8 cellular contexts compared by ENCODE assay signal in the genomic region with DNA sequence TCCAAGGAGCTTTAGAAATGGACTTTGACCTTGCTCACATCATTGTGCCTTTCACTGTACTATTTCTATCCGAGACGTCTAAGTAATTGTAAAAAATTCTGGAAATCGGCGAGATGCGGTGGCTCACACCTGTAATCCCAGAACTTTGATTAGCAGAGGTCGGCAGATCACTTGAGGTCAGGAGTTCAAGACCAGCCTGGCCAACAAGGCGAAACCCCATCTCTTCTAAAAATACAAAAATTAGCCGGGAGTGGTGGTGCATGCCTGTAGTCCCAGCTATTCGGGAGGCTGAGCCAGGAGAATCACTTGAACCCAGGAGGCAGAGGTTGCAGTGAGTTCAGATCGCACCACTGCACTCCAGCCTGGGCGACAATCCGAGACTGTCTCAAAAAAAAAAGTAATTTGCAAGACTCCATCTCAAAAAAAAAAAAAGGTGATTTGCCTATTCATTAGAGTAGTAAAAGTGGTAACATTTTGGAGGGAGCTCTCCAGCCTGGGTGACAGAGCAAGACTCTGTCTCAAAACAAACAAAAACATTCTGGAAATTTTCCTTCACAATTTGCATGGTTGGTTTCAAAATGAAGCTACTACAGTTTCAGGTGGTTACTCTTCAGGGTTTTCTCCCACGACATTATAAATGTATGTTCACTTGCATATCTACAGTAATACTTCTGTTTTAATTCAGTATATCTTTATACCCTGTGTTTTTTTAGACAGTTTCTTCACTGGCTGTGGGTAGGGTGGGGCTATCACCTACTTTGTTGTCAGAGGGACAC. TPM values are rescaled to one million over a fixed set of nuclear protein-coding genes. Genes with fewer than 3 reads are reported as not detected.
DNase-seq lines count a peak whose midpoint lies in the region; ATAC-seq lines count a peak whose summit lies in the region.
"Not testable (repeated sequence)": the region's sequence is repeated elsewhere in the genome, so short reads cannot be mapped to it uniquely, and the experiment has no call there.

No MANE protein-coding gene starts in this region.

- H3K36me3 Mint-ChIP-seq in activated T-cell treated with anti-CD3 and anti-CD28 coated beads, Interleukin-2, amount 50 U/mL, for 4 hours (ENCODE audit: insufficient read depth) = not testable (repeated sequence)

- peak overlapping the region in 1 of 2 donors; percentile 76 for H3K27ac Mint-ChIP-seq in stimulated activated naive CD8-positive, alpha-beta T cell treated with anti-CD3 and anti-CD28 coated beads, Interleukin-15, amount 100 ng/mL, for 72 hours

- not testable (repeated sequence) for H3K9me3 Mint-ChIP-seq in activated T-cell treated with anti-CD3 and anti-CD28 coated beads, Interleukin-2, amount 50 U/mL, for 4 hours; stimulated activated naive CD8-positive, alpha-beta T cell treated with anti-CD3 and anti-CD28 coated beads, Interleukin-15, amount 100 ng/mL, for 72 hours

- not testable (repeated sequence) for H3K4me1 Mint-ChIP-seq in activated T-cell treated with anti-CD3 and anti-CD28 coated beads, Interleukin-2, amount 50 U/mL, for 4 hours (ENCODE audit: low read depth)
- H3K4me1 Mint-ChIP-seq in stimulated activated naive CD8-positive, alpha-beta T cell treated with anti-CD3 and anti-CD28 coated beads, Interleukin-15, amount 100 ng/mL, for 72 hours = peaks cover 18% of the 10 kb centered on the region

- not testable (repeated sequence) for DNase-seq in activated T-cell treated with anti-CD3 and anti-CD28 coated beads, Interleukin-2, amount 50 U/mL, for 4 hours; stimulated activated naive CD8-positive, alpha-beta T cell treated with anti-CD3 and anti-CD28 coated beads, Interleukin-15, amount 100 ng/mL, for 72 hours

- peak; percentile 87 for ATAC-seq in GM18498 (IDR thresholded peaks at IDR 0.05; ENCODE audit: unreplicated experiment)
- ATAC-seq in GM19035 (IDR thresholded peaks at IDR 0.05; ENCODE audit: unreplicated experiment) = peak; percentile 89
- ATAC-seq in GM21390 (IDR thresholded peaks at IDR 0.05; ENCODE audit: unreplicated experiment) = peak; percentile 84
- peak; percentile 96 for ATAC-seq in HG02759 (IDR thresholded peaks at IDR 0.05; ENCODE audit: unreplicated experiment)
- peak; percentile 81 for ATAC-seq in HG03103 (IDR thresholded peaks at IDR 0.05; ENCODE audit: low read depth, unreplicated experiment)
- peak; percentile 91 for ATAC-seq in HG03565 (IDR thresholded peaks at IDR 0.05; ENCODE audit: unreplicated experiment)
- peak; percentile 76 to 81 for ATAC-seq in activated T-cell treated with anti-CD3 and anti-CD28 coated beads, Interleukin-2, amount 50 U/mL, for 4 hours
- ATAC-seq in stimulated activated naive CD8-positive, alpha-beta T cell treated with anti-CD3 and anti-CD28 coated beads, Interleukin-15, amount 100 ng/mL, for 72 hours = peak; percentile 91

- H3K4me3 Mint-ChIP-seq in activated T-cell treated with anti-CD3 and anti-CD28 coated beads, Interleukin-2, amount 50 U/mL, for 4 hours = not testable (repeated sequence)
- peak overlapping the region in 1 of 2 donors; percentile 15 for H3K4me3 Mint-ChIP-seq in stimulated activated naive CD8-positive, alpha-beta T cell treated with anti-CD3 and anti-CD28 coated beads, Interleukin-15, amount 100 ng/mL, for 72 hours

- not testable (repeated sequence) for H3K27me3 Mint-ChIP-seq in activated T-cell treated with anti-CD3 and anti-CD28 coated beads, Interleukin-2, amount 50 U/mL, for 4 hours (ENCODE audit: low read depth); stimulated activated naive CD8-positive, alpha-beta T cell treated with anti-CD3 and anti-CD28 coated beads, Interleukin-15, amount 100 ng/mL, for 72 hours

RNA-seq across cellular contexts. Expression of a gene that starts 15.3 kb away (rescaled TPM):
- total RNA-seq in activated T-cell treated with anti-CD3 and anti-CD28 coated beads, Interleukin-2, amount 50 U/mL, for 4 hours = 1 to 10 TPM; 1.1 to 1.7 (median 1.7) TPM

RNA-seq across cellular contexts. Expression of a gene that starts 42.5 kb away (rescaled TPM):
- 10 to 100 TPM; 21.5 to 27.3 (median 25.0) TPM for total RNA-seq in activated T-cell treated with anti-CD3 and anti-CD28 coated beads, Interleukin-2, amount 50 U/mL, for 4 hours
